1 cellular context compared by ENCODE assay signal in the genomic region with DNA sequence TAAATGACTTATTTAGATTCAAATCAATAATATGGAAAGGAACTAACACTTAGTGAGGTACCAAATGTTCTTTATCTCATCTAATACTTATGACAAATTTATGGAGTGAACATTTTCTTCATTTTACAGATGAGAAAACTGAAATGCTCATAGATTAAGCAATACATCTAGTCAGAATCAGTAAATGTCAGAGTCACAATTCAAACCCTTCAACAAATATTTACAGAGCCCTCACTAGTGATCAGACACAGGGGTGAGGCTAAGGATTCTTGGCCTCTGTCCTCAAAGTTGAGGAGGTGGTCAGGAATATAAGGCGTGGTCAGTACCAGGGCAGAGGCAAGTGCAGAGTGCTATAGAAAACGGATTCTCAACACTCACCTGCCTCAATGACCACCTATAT.
TF ChIP-seq lines count a peak whose summit lies in the region.

No MANE protein-coding gene starts in this region.

TF ChIP-seq in IMR-90, 13 proteins besides CTCF, POLR2A, EP300 and RAD21:
- no peak for TF ChIP-seq FOS (IDR thresholded peaks at IDR 0.05; ENCODE audit: low read depth, low read length)
- no peak for TF ChIP-seq MAZ (IDR thresholded peaks at IDR 0.05; ENCODE audit: borderline replicate concordance, low read depth, low read length)
- no peak for TF ChIP-seq CEBPB (IDR thresholded peaks at IDR 0.05; ENCODE audit: low read depth, low read length)
- no peak for TF ChIP-seq CHD1 (IDR thresholded peaks at IDR 0.05; ENCODE audit: low read depth, low read length)
- TF ChIP-seq BHLHE40 (IDR thresholded peaks at IDR 0.05; ENCODE audit: low read depth, low read length), result no peak
- no peak for TF ChIP-seq SMC3 (IDR thresholded peaks at IDR 0.05; ENCODE audit: low read depth, low read length)
- no peak for TF ChIP-seq MAFK (IDR thresholded peaks at IDR 0.05; ENCODE audit: low read depth, low read length)
- TF ChIP-seq, protein P1, sequence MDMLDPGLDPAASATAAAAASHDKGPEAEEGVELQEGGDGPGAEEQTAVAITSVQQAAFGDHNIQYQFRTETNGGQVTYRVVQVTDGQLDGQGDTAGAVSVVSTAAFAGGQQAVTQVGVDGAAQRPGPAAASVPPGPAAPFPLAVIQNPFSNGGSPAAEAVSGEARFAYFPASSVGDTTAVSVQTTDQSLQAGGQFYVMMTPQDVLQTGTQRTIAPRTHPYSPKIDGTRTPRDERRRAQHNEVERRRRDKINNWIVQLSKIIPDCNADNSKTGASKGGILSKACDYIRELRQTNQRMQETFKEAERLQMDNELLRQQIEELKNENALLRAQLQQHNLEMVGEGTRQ (IDR thresholded peaks at IDR 0.05; ENCODE audit: low read depth, low read length), result no peak
